ENCODE assay signal across 8 cellular contexts in the genomic region with DNA sequence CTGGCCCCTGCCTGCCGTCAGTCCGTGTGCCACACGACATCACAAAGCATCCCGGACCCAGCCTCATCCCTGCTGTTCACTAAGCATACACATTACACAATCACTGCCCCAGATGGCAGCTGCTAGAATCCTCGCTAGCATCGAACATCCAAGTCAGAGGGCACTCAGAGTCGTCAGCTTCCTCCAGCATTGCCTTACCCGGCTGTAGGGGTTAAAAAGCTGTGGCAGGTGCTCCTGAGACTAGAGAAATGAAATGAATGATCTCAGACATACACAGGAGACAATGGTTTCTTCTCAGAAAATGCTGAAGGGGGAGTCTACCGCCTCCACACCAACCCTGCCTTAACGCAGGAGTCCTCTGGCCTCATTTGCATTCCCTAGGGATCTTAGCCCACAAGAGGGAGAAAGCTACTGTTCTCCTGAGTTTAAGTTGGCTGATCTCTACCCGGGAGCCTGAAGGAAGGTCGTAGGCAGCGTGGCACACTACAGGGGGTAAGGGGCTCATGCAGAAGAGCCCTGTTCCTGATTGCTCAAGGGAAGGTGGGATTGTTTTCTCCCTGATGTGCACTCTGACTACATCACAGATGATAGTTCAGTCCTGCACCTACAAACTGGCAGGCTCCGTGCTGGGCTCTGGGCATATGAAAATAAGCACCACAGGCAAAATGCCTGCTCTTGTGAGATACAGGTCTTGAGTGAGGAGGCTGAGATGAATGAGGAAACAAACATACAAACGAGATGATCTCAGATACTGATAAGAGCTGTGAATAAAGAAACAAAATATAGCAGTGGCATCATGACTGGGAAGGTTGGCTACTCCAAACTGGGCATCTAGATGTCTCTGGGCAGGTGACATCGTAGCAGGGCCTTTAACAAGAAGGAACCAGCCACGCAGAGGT. TPM values are rescaled to one million over a fixed set of nuclear protein-coding genes. Genes with fewer than 3 reads are reported as not detected.
DNase-seq lines count a peak whose midpoint lies in the region; ATAC-seq and TF ChIP-seq lines count a peak whose summit lies in the region.

No MANE protein-coding gene starts in this region.

- H3K79me2 ChIP-seq in neural cell (replicated peaks; ENCODE audit: insufficient read depth, low read length), result peaks cover 12% of the 10 kb centered on the region

- in situ Hi-C loops in G401 (cut with HindIII; ENCODE audit: low sequenced_read_pairs), result no loop called here

- no peaks in the 10 kb centered on the region for H3K36me3 ChIP-seq in neural cell (ENCODE audit: insufficient read depth, low read length)

- no peak for ATAC-seq in esophagus mucosa
- no peak for ATAC-seq in GM19328 (IDR thresholded peaks at IDR 0.05; ENCODE audit: unreplicated experiment)
- ATAC-seq in GM18873 (IDR thresholded peaks at IDR 0.05; ENCODE audit: low FRiP score, unreplicated experiment), result no peak
- ATAC-seq in HG03039 (IDR thresholded peaks at IDR 0.05; ENCODE audit: unreplicated experiment), result no peak

- peak; percentile 26 for DNase-seq in G401 (ENCODE audit: low spot score)
- peak; percentile 59 for DNase-seq in NCI-H2029 (lab: John Stamatoyannopoulos, UW)
- peak; percentile 43 for DNase-seq in astrocyte of the hippocampus (ENCODE audit: low read depth, low spot score)

- peaks cover 10% of the 10 kb centered on the region for H4K20me1 ChIP-seq in neural cell (ENCODE audit: insufficient read depth)

- peak overlapping the region; percentile 26 for H3K4me3 ChIP-seq in neural cell (ENCODE audit: low read length)

- peak overlapping the region; percentile 53 for H3K9ac ChIP-seq in neural cell (ENCODE audit: low read length)

- H2AFZ ChIP-seq in neural cell (ENCODE audit: low read depth, low read length), result peak overlapping the region; percentile 34

- H3F3A ChIP-seq in neural cell (ENCODE audit: insufficient read depth, low read length, poor library complexity, severe bottlenecking), result peaks cover 7% of the 10 kb centered on the region

- TF ChIP-seq CTCF in neural cell (IDR thresholded peaks at IDR 0.05; ENCODE audit: poor library complexity, severe bottlenecking), result peak; percentile 40

- no peaks in the 10 kb centered on the region for H3K9me2 ChIP-seq in neural cell (ENCODE audit: insufficient read depth, low read length)

- H3K27ac ChIP-seq in neural cell (ENCODE audit: low read length), result peak overlapping the region; percentile 67

- peak; percentile 49 for TF ChIP-seq EP300 in neural cell (conservative IDR thresholded peaks at IDR 0.05; ENCODE audit: poor library complexity, severe bottlenecking)

- no peaks in the 10 kb centered on the region for H3K27me3 ChIP-seq in neural cell (ENCODE audit: insufficient read depth, low read depth, low read length)

- TF ChIP-seq RAD21 in neural cell (conservative IDR thresholded peaks at IDR 0.05), result peak; percentile 27

- no peaks in the 10 kb centered on the region for H3K9me3 ChIP-seq in neural cell (ENCODE audit: low read length)

- no peak overlapping the region for H3K4me2 ChIP-seq in neural cell (ENCODE audit: low read length)

TF ChIP-seq in neural cell, 6 proteins besides CTCF, POLR2A, EP300 and RAD21:
- TF ChIP-seq REST (IDR thresholded peaks at IDR 0.05; ENCODE audit: borderline replicate concordance), result peak; percentile 56
- TF ChIP-seq TAF1 (IDR thresholded peaks at IDR 0.05; ENCODE audit: low read depth), result no peak
- peak; percentile 14 for TF ChIP-seq MXI1 (conservative IDR thresholded peaks at IDR 0.05; ENCODE audit: poor library complexity, severe bottlenecking)
- no peak for TF ChIP-seq SMC3 (conservative IDR thresholded peaks at IDR 0.05; ENCODE audit: poor library complexity)

RNA-seq across cellular contexts. Expression of gene KIAA0232, which starts 2.6 kb away (rescaled TPM):
- total RNA-seq in G401 (2014; rRNA removed; shearing (Covaris generic)), result 9.7 and 10.3 TPM in 2 replicates
- 55.9 and 57.6 TPM in 2 replicates for polyA plus RNA-seq in neural cell
- 148 and 172 TPM in 2 replicates for polyA minus RNA-seq in neural cell
- total RNA-seq in esophagus mucosa, result 20.9 TPM
